In genomic region chr10:52658112-52658511, GRCh38 we compare ENCODE assay signal across 17 cellular contexts.
DNase-seq lines count a peak whose midpoint lies in the region; ATAC-seq and TF ChIP-seq lines count a peak whose summit lies in the region.
"Had no signal": no experiment of that assay in that cellular context is flagged by ENCODE, and none has a peak within 500 bp of the region (broad histone marks: within the 10 kb centered on the region; RNA-seq: fewer than 3 reads in every experiment).

No MANE protein-coding gene starts in this region.

- no peaks in the 10 kb centered on the region for H3K9me3 Mint-ChIP-seq in nephron progenitor cell
- H3K9me3 Mint-ChIP-seq: HFFc6 had no signal

- H3K4me1 Mint-ChIP-seq in nephron progenitor cell = peaks cover under 1% of the 10 kb centered on the region
- H3K4me1 Mint-ChIP-seq: CD4-positive, alpha-beta memory T cell had no signal

- TF ChIP-seq CTCF in fibroblast of villous mesenchyme (IDR thresholded peaks at IDR 0.05; ENCODE audit: insufficient read depth, low read depth, low read length) (no peak), nephron progenitor cell (IDR thresholded peaks at IDR 0.05) (no peak)

- no peaks in the 10 kb centered on the region for H3K27me3 Mint-ChIP-seq in nephron progenitor cell (ENCODE audit: low read depth, poor library complexity)
- H3K27me3 Mint-ChIP-seq: CD4-positive, alpha-beta memory T cell had no signal

- H3K4me3 Mint-ChIP-seq in nephron progenitor cell = no peak overlapping the region
- H3K4me3 Mint-ChIP-seq: CD4-positive, alpha-beta memory T cell; HFFc6 had no signal

- H3K4me3 ChIP-seq in fibroblast of villous mesenchyme (ENCODE audit: low read depth, low read length) = no peak overlapping the region
- H3K4me3 ChIP-seq: HAP-1 had no signal

- no peak overlapping the region for H3K27ac Mint-ChIP-seq in nephron progenitor cell
- H3K27ac Mint-ChIP-seq: CD4-positive, alpha-beta memory T cell; HFFc6 had no signal

- ATAC-seq in GM21723 (IDR thresholded peaks at IDR 0.05; ENCODE audit: unreplicated experiment) = no peak

- DNase-seq in SK-N-DZ (ENCODE audit: low spot score) (peak; percentile 54), amniotic epithelial cell (ENCODE audit: low read depth) (peak; percentile 85), fibroblast of villous mesenchyme (ENCODE audit: low read depth) (peak; percentile 7), nephron progenitor cell (no peak), NAMALWA (ENCODE audit: low spot score) (no peak)
- no peak for DNase-seq in stimulated activated naive CD4-positive, alpha-beta T cell treated with Interleukin-2 at 50 U/mL for 16 hours (lab: John Stamatoyannopoulos, UW)
- DNase-seq: C1 segment of cervical spinal cord; Calu3; CD4-positive, alpha-beta memory T cell; COR-L47; DMS53; DMS79 treated with DMSO at 0.1 percent for 48 hours; GF-D8; GOT3; HFFc6 had no signal

- no peaks in the 10 kb centered on the region for H3K36me3 Mint-ChIP-seq in nephron progenitor cell (ENCODE audit: low read depth)
- H3K36me3 Mint-ChIP-seq: CD4-positive, alpha-beta memory T cell had no signal

Comparison
In these comparisons a context has a peak if more than half of its experiments do, and no peak if none do; other contexts are left out.
1. DNase-seq: peak in SK-N-DZ (single experiment), amniotic epithelial cell (single experiment) and fibroblast of villous mesenchyme (single experiment); none in nephron progenitor cell (single experiment), stimulated activated naive CD4-positive, alpha-beta T cell treated with Interleukin-2 at 50 U/mL for 16 hours (single experiment) and NAMALWA (single experiment).